In the genomic region with DNA sequence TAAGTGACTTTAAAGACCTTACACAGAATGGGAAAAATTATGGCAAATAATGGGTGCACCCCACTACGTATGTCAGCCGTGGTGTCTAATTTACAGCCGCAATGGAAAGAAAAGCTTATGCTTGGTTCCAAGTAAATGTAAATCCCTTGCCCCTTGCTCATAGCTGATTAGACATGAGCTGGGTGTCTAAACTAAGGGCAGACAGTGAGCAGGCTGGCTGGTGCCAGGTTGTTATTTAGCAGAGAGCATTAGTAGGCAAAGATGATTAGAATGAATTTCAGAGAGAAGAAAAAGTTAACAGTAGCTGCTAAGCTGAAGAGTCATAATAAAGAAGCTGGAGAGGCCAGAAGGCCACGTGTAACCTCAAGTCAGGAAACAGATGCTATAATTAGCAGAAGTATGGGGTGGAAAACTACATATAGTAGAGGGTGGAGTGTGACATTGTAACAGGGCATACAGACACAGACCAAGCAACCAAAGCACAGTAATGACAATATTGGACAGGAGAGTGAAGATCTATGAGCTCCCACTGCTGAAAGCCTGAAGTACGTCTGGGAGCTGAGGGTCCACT, we compare ENCODE assay signal across 10 cellular contexts.
DNase-seq lines count a peak whose midpoint lies in the region; ATAC-seq, FAIRE-seq and TF ChIP-seq lines count a peak whose summit lies in the region.
"Had no signal": no experiment of that assay in that cellular context is flagged by ENCODE, and none has a peak within 500 bp of the region (broad histone marks: within the 10 kb centered on the region; RNA-seq: fewer than 3 reads in every experiment).

No MANE protein-coding gene starts in this region.

- H4K20me1 ChIP-seq in Loucy (ENCODE audit: insufficient read depth, low read length, poor library complexity, severe bottlenecking) = no peaks in the 10 kb centered on the region

- FAIRE-seq in H54 (lab: Jason Lieb, UNC) = no peak
- FAIRE-seq: RCC 7860 had no signal

- H3K79me2 ChIP-seq in Loucy (ENCODE audit: insufficient read depth, low read length) = peaks cover 28% of the 10 kb centered on the region

- DNase-seq in GDM1 (lab: John Stamatoyannopoulos, UW) (peak; percentile 58), dermis blood vessel endothelial cell (peak; percentile 67), KG1 (lab: John Stamatoyannopoulos, UW) (no peak), erythroblast (lab: John Stamatoyannopoulos, UW) (no peak), H54 (ENCODE audit: insufficient read length, low spot score) (no peak)

- no peaks in the 10 kb centered on the region for H3K27me3 ChIP-seq in Loucy (ENCODE audit: insufficient read depth, low read length, poor library complexity, severe bottlenecking)
- H3K27me3 ChIP-seq: cardiac muscle cell had no signal

- H3F3A ChIP-seq in Loucy (ENCODE audit: low read depth) = peaks cover 19% of the 10 kb centered on the region

- peak overlapping the region; percentile 83 for H3K4me2 ChIP-seq in Loucy (ENCODE audit: low read depth, low read length, poor library complexity, severe bottlenecking)

- H3K4me3 ChIP-seq in Loucy (ENCODE audit: low read length, poor library complexity, severe bottlenecking) = peak overlapping the region; percentile 65
- H3K4me3 ChIP-seq: cardiac muscle cell had no signal

- no peaks in the 10 kb centered on the region for H3K9me2 ChIP-seq in Loucy (replicated peaks; ENCODE audit: low read depth, low read length)

- no peak for TF ChIP-seq CTCF in Loucy (conservative IDR thresholded peaks at IDR 0.05; ENCODE audit: low read length)

- peak; percentile 40 for ATAC-seq in GM21423 (IDR thresholded peaks at IDR 0.05; ENCODE audit: unreplicated experiment)
- ATAC-seq in GM18519 (IDR thresholded peaks at IDR 0.05; ENCODE audit: low FRiP score, unreplicated experiment) = no peak

- H3K4me1 ChIP-seq in Loucy (ENCODE audit: insufficient read depth, low read length, poor library complexity, severe bottlenecking) = peaks cover 87% of the 10 kb centered on the region

- H3K36me3 ChIP-seq in Loucy (ENCODE audit: insufficient read depth, low read length) = no peaks in the 10 kb centered on the region
- H3K36me3 ChIP-seq: cardiac muscle cell had no signal

- no peak for TF ChIP-seq POLR2A in erythroblast (IDR thresholded peaks at IDR 0.05; ENCODE audit: low read length)
- no peak for TF ChIP-seq POLR2A in H54 (IDR thresholded peaks at IDR 0.05; ENCODE audit: low read depth, low read length)

- peak overlapping the region; percentile 38; the same call in 1 of the 2 replicates for H2AFZ ChIP-seq in Loucy (ENCODE audit: low read length)

- peak overlapping the region; percentile 63 for H3K9ac ChIP-seq in Loucy (ENCODE audit: low read depth, low read length, poor library complexity, severe bottlenecking)

- H3K9me3 ChIP-seq in Loucy (ENCODE audit: insufficient read depth, low read depth, low read length) = 0 out of 2 replicates have a peak, but pooled peaks cover 3% of the 10 kb centered on the region

Comparison
In these comparisons a context has a peak if more than half of its experiments do, and no peak if none do; other contexts are left out.
1. DNase-seq: peak in GDM1 (single experiment) and dermis blood vessel endothelial cell (single experiment); none in KG1 (single experiment), erythroblast (0 of 2) and H54 (single experiment).